Comparison of ENCODE assay signal across 34 cellular contexts in genomic region chr20:14685179-14685578, GRCh38.
"Had no signal": no experiment of that assay in that cellular context is flagged by ENCODE, and none has a peak within 500 bp of the region (broad histone marks: within the 10 kb centered on the region; RNA-seq: fewer than 3 reads in every experiment).

No MANE protein-coding gene starts in this region.

- H3K36me3 ChIP-seq: brain microvascular endothelial cell, Peyer's patch had no signal

- H3K4me3 ChIP-seq: Peyer's patch had no signal

- H3K9ac ChIP-seq: KMS-11 had no signal

- H3K9me3 ChIP-seq: Peyer's patch had no signal

- H3K4me2 ChIP-seq: KMS-11 had no signal

- H3K27ac ChIP-seq: brain microvascular endothelial cell, KMS-11, Peyer's patch, VCaP had no signal

- ATAC-seq: activated CD8-positive, alpha-beta memory T cell treated with anti-CD3 and anti-CD28 coated beads, Interleukin-2, amount 10 ng/mL, durations not matched to agents 7 days and 5 days; activated naive CD8-positive, alpha-beta T cell treated with anti-CD3 and anti-CD28 coated beads, Interleukin-2, amount 50 U/mL, for 24 hours; PC-3; SK-N-SH treated with all-trans-retinoic acid at 6 μM for 48 hours; T-cell; T-helper 17 cell had no signal

- H3K27me3 ChIP-seq: brain microvascular endothelial cell, Peyer's patch had no signal

- DNase-seq: activated B cell treated with CpG ODN at 0.5 μM for 24 hours; activated CD4-positive, alpha-beta memory T cell treated with anti-CD3 and anti-CD28 coated beads for 36 hours; activated CD4-positive, alpha-beta T cell treated with anti-CD3 and anti-CD28 coated beads for 4 hours; activated CD4-positive, alpha-beta T cell treated with anti-CD3 and anti-CD28 coated beads, Interleukin-2, amount 50 U/mL, for 1 hour; activated CD4-positive, CD25-positive, alpha-beta regulatory T cell treated with anti-CD3 and anti-CD28 coated beads, Interleukin-2, amount 50 U/mL, for 72 hours; activated CD8-positive, alpha-beta memory T cell treated with anti-CD3 and anti-CD28 coated beads for 24 hours; activated CD8-positive, alpha-beta memory T cell treated with anti-CD3 and anti-CD28 coated beads, Interleukin-2, amount 10 ng/mL, durations not matched to agents 7 days and 5 days; activated CD8-positive, alpha-beta memory T cell treated with anti-CD3 and anti-CD28 coated beads, Interleukin-2, amount 50 U/mL, for 48 hours; activated effector memory CD4-positive, alpha-beta T cell treated with Interleukin-2 at 50 U/mL for 16 hours; activated naive CD4-positive, alpha-beta T cell treated with anti-CD3 and anti-CD28 coated beads, Interleukin-2, amount 10 ng/mL, durations not matched to agents 7 days and 5 days; activated naive CD8-positive, alpha-beta T cell treated with anti-CD3 and anti-CD28 coated beads, Interleukin-2, amount 50 U/mL, for 24 hours; activated T-cell treated with anti-CD3 and anti-CD28 coated beads, Interleukin-2, amount 50 U/mL, for 48 hours; anterior cingulate cortex; brain microvascular endothelial cell; central memory CD4-positive, alpha-beta T cell; MM.1S; MV-4-11; NCI-H1092; NCI-H146; NCI-H1930; NCI-H2081 treated with DMSO at 0.1 percent for 48 hours; NCI-H2227 treated with DMSO at 0.1 percent for 48 hours; NCI-H524 treated with DMSO at 0.1 percent for 48 hours; NCI-H748 treated with DMSO at 0.1 percent for 48 hours; NK-92 treated with Interleukin-12 subunit alpha and Interleukin-12 subunit beta, amount 100 ng/mL, for 24 hours; PC-3; Peyer's patch; RPMI8226; SIG-M5; T-cell; T-helper 17 cell had no signal
